In the genomic region with DNA sequence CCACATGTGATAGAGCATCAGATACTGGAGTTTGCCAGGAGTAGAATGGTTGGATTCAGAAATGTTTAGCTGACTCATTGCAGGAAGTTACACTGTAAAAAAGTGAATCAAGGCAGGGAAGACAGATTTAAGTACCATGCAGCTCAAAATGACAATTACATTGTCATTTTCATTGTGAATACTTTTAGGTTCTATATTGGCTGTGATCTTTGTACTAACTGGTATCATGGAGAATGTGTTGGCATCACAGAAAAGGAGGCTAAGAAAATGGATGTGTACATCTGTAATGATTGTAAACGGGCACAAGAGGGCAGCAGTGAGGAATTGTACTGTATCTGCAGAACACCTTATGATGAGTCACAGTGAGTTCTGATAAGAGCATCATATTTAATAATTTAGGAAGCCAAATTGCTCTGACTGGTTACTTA, we compare ENCODE assay signal across 8 cellular contexts. TPM values are rescaled to one million over a fixed set of nuclear protein-coding genes. Genes with fewer than 3 reads are reported as not detected.
DNase-seq lines count a peak whose midpoint lies in the region; ATAC-seq and TF ChIP-seq lines count a peak whose summit lies in the region.
"Not testable (repeated sequence)": the region's sequence is repeated elsewhere in the genome, so short reads cannot be mapped to it uniquely, and the experiment has no call there.

No MANE protein-coding gene starts in this region.

- not testable (repeated sequence) for H3K9me3 ChIP-seq in OCI-LY3 (ENCODE audit: insufficient read depth, low read length)

- H3K9ac ChIP-seq in OCI-LY3 (ENCODE audit: low read length): not testable (repeated sequence)

- H3K4me1 ChIP-seq in OCI-LY3 (ENCODE audit: low read length): not testable (repeated sequence)

- not testable (repeated sequence) for H3K9me3 Mint-ChIP-seq in activated CD8-positive, alpha-beta T cell treated with anti-CD3 and anti-CD28 coated beads for 36 hours; chondrocyte (ENCODE audit: low read depth)

- H3K36me3 ChIP-seq in OCI-LY3 (replicated peaks; ENCODE audit: low read depth, low read length): peaks cover 17% of the 10 kb centered on the region

- not testable (repeated sequence) for H3K27me3 Mint-ChIP-seq in activated CD8-positive, alpha-beta T cell treated with anti-CD3 and anti-CD28 coated beads for 36 hours; chondrocyte (ENCODE audit: low read depth)

- H3K4me2 ChIP-seq in OCI-LY3 (ENCODE audit: low read length): not testable (repeated sequence)

- not testable (repeated sequence) for H3K79me2 ChIP-seq in OCI-LY3 (ENCODE audit: low read length)

- not testable (repeated sequence) for H2AFZ ChIP-seq in OCI-LY3 (ENCODE audit: low read depth, low read length)

- peak overlapping the region; percentile 74 for H3K27ac Mint-ChIP-seq in activated CD8-positive, alpha-beta T cell treated with anti-CD3 and anti-CD28 coated beads for 36 hours
- peak overlapping the region; percentile 78 for H3K27ac Mint-ChIP-seq in chondrocyte (ENCODE audit: unreplicated experiment)

- peaks cover 14% of the 10 kb centered on the region for H3K36me3 Mint-ChIP-seq in activated CD8-positive, alpha-beta T cell treated with anti-CD3 and anti-CD28 coated beads for 36 hours (ENCODE audit: low read depth)
- peaks cover 21% of the 10 kb centered on the region for H3K36me3 Mint-ChIP-seq in chondrocyte (ENCODE audit: low read depth)

- TF ChIP-seq CTCF in AG04449 (IDR thresholded peaks at IDR 0.05; ENCODE audit: insufficient read depth, low read length, missing control alignments): peak; percentile 34
- peak; percentile 67 for TF ChIP-seq CTCF in LNCaP clone FGC (IDR thresholded peaks at IDR 0.05; ENCODE audit: control insufficient read depth, extremely low read depth, insufficient read depth)
- TF ChIP-seq CTCF in OCI-LY3 (IDR thresholded peaks at IDR 0.05; ENCODE audit: low read depth, low read length): peak; percentile 50
- TF ChIP-seq CTCF in activated CD8-positive, alpha-beta T cell treated with anti-CD3 and anti-CD28 coated beads for 36 hours (IDR thresholded peaks at IDR 0.05): peak; percentile 70
- peak; percentile 85 for TF ChIP-seq CTCF in chondrocyte (IDR thresholded peaks at IDR 0.05)

- CTCF ChIA-PET in AG04449 (lab: Yijun Ruan, JAX): interaction anchor here (0.7 to 2.6 kb wide), 17 partner anchors 11 to 504 kb away, joined by 3 to 15 read pairs (median 5); a partner anchor contains a TSS
- CTCF ChIA-PET in activated CD8-positive, alpha-beta T cell treated with anti-CD3 and anti-CD28 coated beads for 36 hours (lab: Charles Lee): interaction anchor here (0.7 to 1.6 kb wide), 9 partner anchors 8 to 162 kb away, joined by 3 to 4 read pairs (median 3); no protein-coding TSS in a partner anchor

- peaks cover 10% of the 10 kb centered on the region for H3K4me1 Mint-ChIP-seq in activated CD8-positive, alpha-beta T cell treated with anti-CD3 and anti-CD28 coated beads for 36 hours (ENCODE audit: low read depth)
- not testable (repeated sequence) for H3K4me1 Mint-ChIP-seq in chondrocyte (ENCODE audit: low read depth)

- H3K27ac ChIP-seq in OCI-LY3 (ENCODE audit: low read length): not testable (repeated sequence)

- not testable (repeated sequence) for H3K4me3 Mint-ChIP-seq in activated CD8-positive, alpha-beta T cell treated with anti-CD3 and anti-CD28 coated beads for 36 hours; chondrocyte (ENCODE audit: unreplicated experiment)

- not testable (repeated sequence) for H3K4me3 ChIP-seq in AG04449 (ENCODE audit: low read depth, low read length); LNCaP clone FGC (ENCODE audit: low read depth, low read length); OCI-LY3 (ENCODE audit: low read length)

- POLR2A ChIA-PET in AG04449 (lab: Yijun Ruan, JAX); activated CD8-positive, alpha-beta T cell treated with anti-CD3 and anti-CD28 coated beads for 36 hours (lab: Charles Lee): not testable (repeated sequence)

- DNase-seq in AG04449 (ENCODE audit: low read depth, low spot score): peak; percentile 1
- DNase-seq in LNCaP clone FGC (ENCODE audit: low read depth): peak; percentile 31
- peak; percentile 83 for DNase-seq in activated CD8-positive, alpha-beta T cell treated with anti-CD3 and anti-CD28 coated beads for 36 hours
- not testable (repeated sequence) for DNase-seq in chondrocyte (ENCODE audit: low spot score)
- DNase-seq in kidney glomerular epithelial cell (lab: John Stamatoyannopoulos, UW): peak; percentile 47
- DNase-seq in stimulated activated CD4-positive, alpha-beta T cell treated with anti-CD3 and anti-CD28 coated beads, Interleukin-15, amount 100 ng/mL, for 48 hours (ENCODE audit: low read depth in 2 of 2): peak; percentile 40 to 72

- not testable (repeated sequence) for H3K27me3 ChIP-seq in OCI-LY3 (ENCODE audit: low read depth, low read length)

- intact Hi-C loops in activated CD8-positive, alpha-beta T cell treated with anti-CD3 and anti-CD28 coated beads for 36 hours (cut with micrococcal nuclease): not testable (repeated sequence)

- not testable (repeated sequence) for H4K20me1 ChIP-seq in OCI-LY3 (ENCODE audit: insufficient read depth, low read length)

- peak; percentile 58 for ATAC-seq in GM18867 (IDR thresholded peaks at IDR 0.05; ENCODE audit: unreplicated experiment)
- ATAC-seq in activated CD8-positive, alpha-beta T cell treated with anti-CD3 and anti-CD28 coated beads for 36 hours: peak; percentile 100

RNA-seq across cellular contexts. Expression of a gene that starts 33.1 kb away (rescaled TPM):
- total RNA-seq in activated CD8-positive, alpha-beta T cell treated with anti-CD3 and anti-CD28 coated beads for 36 hours: 10 to 100 TPM; 21.0 to 21.7 TPM
- total RNA-seq in chondrocyte: 9.1 to 11.0 TPM (median 10.9 TPM) in 3 replicates

Comparison
In these comparisons a context has a peak if more than half of its experiments do, and no peak if none do; other contexts are left out.
1. CTCF ChIP-seq: peak in every context shown above with its lines; median percentile 85 in chondrocyte; 70 in activated CD8-positive, alpha-beta T cell treated with anti-CD3 and anti-CD28 coated beads for 36 hours; 67 in LNCaP clone FGC; 50 in OCI-LY3; 34 in AG04449.